ENCODE assay signal across 8 cellular contexts in genomic region chr19:53991224-53992113, GRCh38. TPM values are rescaled to one million over a fixed set of nuclear protein-coding genes. Genes with fewer than 3 reads are reported as not detected.
DNase-seq lines count a peak whose midpoint lies in the region; ATAC-seq and TF ChIP-seq lines count a peak whose summit lies in the region.

Gene CACNG6, plus strand, starts transcription at chr19:53991637. Its CDS starts 1,241 bp downstream, at chr19:53992878.

- peaks cover 64% of the 10 kb centered on the region for H3K27me3 Mint-ChIP-seq in endodermal cell (ENCODE audit: insufficient read depth)

- H3K4me3 ChIP-seq in endodermal cell (ENCODE audit: low read length) (no peak within 1 kb of the TSS), osteoblast (ENCODE audit: insufficient read depth, low read length) (peak within 1 kb of the TSS; percentile 55)

- no peaks in the 10 kb centered on the region for H4K20me1 ChIP-seq in osteoblast (ENCODE audit: insufficient read depth, low read length)

- TF ChIP-seq CTCF in endodermal cell (conservative IDR thresholded peaks at IDR 0.05) = no peak
- no peak for TF ChIP-seq CTCF in osteoblast (IDR thresholded peaks at IDR 0.05; ENCODE audit: extremely low read depth, low read depth, low read length)

- H3K4me2 ChIP-seq in osteoblast (ENCODE audit: insufficient read depth, low read length) = peak within 1 kb of the TSS; percentile 67

- H3K4me3 Mint-ChIP-seq in endodermal cell = peak within 1 kb of the TSS; percentile 48

- H3K9me3 ChIP-seq in endodermal cell (ENCODE audit: control insufficient read depth, low read length) = no peaks in the 10 kb centered on the region
- H3K9me3 ChIP-seq in osteoblast (ENCODE audit: low read depth, low read length) = no peaks in the 10 kb centered on the region

- WGBS in endodermal cell (ENCODE audit: insufficient coverage in 1 of 2, insufficient read length in 1 of 2), 2 experiments = 23 to 34% methylated on average over 17 to 61 of the region's 66 CpGs

- no peaks in the 10 kb centered on the region for H3K36me3 ChIP-seq in endodermal cell (ENCODE audit: control insufficient read depth, insufficient read depth, low read length)
- no peaks in the 10 kb centered on the region for H3K36me3 ChIP-seq in osteoblast (ENCODE audit: insufficient read depth, low read length)

- DNase-seq in DMS79 (lab: John Stamatoyannopoulos, UW) (peak; percentile 40), NCI-H146 treated with DMSO at 0.1 percent for 48 hours (lab: John Stamatoyannopoulos, UW; ENCODE audit: unreplicated experiment) (peak; percentile 11), endodermal cell (peak; percentile 86), osteoblast (ENCODE audit: insufficient read length, low spot score, missing footprints) (peak; percentile 88), AML-193 (lab: John Stamatoyannopoulos, UW) (no peak), DMS53 (lab: John Stamatoyannopoulos, UW) (no peak), T-helper 1 cell (no peak)

- H3K4me1 ChIP-seq in endodermal cell (ENCODE audit: control insufficient read depth, insufficient read depth, low read length) (no peaks in the 10 kb centered on the region), osteoblast (ENCODE audit: insufficient read depth, low read length) (peaks cover 8% of the 10 kb centered on the region)

- H3K79me2 ChIP-seq in osteoblast (ENCODE audit: insufficient read depth, low read length) = no peaks in the 10 kb centered on the region

- no peak for ATAC-seq in HG02798 (IDR thresholded peaks at IDR 0.05; ENCODE audit: poor library complexity, unreplicated experiment)

- H3K36me3 Mint-ChIP-seq in endodermal cell (ENCODE audit: low read depth) = no peaks in the 10 kb centered on the region

- H3K4me1 Mint-ChIP-seq in endodermal cell = no peaks in the 10 kb centered on the region

- no peak within 1 kb of the TSS for H3K27ac ChIP-seq in endodermal cell (ENCODE audit: low read depth, low read length)
- H3K27ac ChIP-seq in osteoblast (ENCODE audit: low read depth, low read length) = no peak within 1 kb of the TSS

- H2AFZ ChIP-seq in osteoblast (ENCODE audit: low read length) = no peak within 1 kb of the TSS

- no peaks in the 10 kb centered on the region for H3K9me3 Mint-ChIP-seq in endodermal cell

- no peak within 1 kb of the TSS for H3K27ac Mint-ChIP-seq in endodermal cell

- H3K9ac ChIP-seq in endodermal cell (ENCODE audit: extremely low read depth, low read length, poor library complexity, severe bottlenecking) = no peak within 1 kb of the TSS

- H3K27me3 ChIP-seq in endodermal cell (ENCODE audit: control insufficient read depth, insufficient read depth, low read length, poor library complexity, severe bottlenecking) (peaks cover 49% of the 10 kb centered on the region), osteoblast (ENCODE audit: insufficient read depth, low read length) (peaks cover 36% of the 10 kb centered on the region)

RNA-seq across cellular contexts. Expression of gene CACNG6, which starts in this region (rescaled TPM):
- 1 to 10 TPM in 1 of 2 donors, under 1 TPM in 1; 0.92 to 1.8 TPM for total RNA-seq in endodermal cell
- polyA plus RNA-seq in endodermal cell (2013, experiment 1 of 2) = 1.6 TPM
- 1.5 TPM for polyA plus RNA-seq in endodermal cell (2013, experiment 2 of 2)
- 0.36 TPM in 1 of 2 replicates, not detected in the other for total RNA-seq in osteoblast

Comparison
In these comparisons a context has a peak if more than half of its experiments do, and no peak if none do; other contexts are left out.
1. Peak in DNase-seq, H3K4me3 ChIP-seq and H3K4me2 ChIP-seq in osteoblast; RNA of the gene not detected or under 1 TPM.
2. DNase-seq: peak in DMS79 (single experiment), NCI-H146 treated with DMSO at 0.1 percent for 48 hours (single experiment) and endodermal cell (single experiment); none in AML-193 (0 of 2), DMS53 (single experiment) and T-helper 1 cell (0 of 5).